ENCODE assay signal across 8 cellular contexts in genomic region chr6:132298344-132298949, GRCh38.
DNase-seq lines count a peak whose midpoint lies in the region; ATAC-seq and TF ChIP-seq lines count a peak whose summit lies in the region.

No MANE protein-coding gene starts in this region.

- H3K27me3 ChIP-seq in stomach: no peaks in the 10 kb centered on the region

- no peak overlapping the region for H3K4me3 ChIP-seq in stomach

- H3K9me3 ChIP-seq in stomach: no peaks in the 10 kb centered on the region

- TF ChIP-seq POLR2A in stomach (IDR thresholded peaks at IDR 0.05): no peak

- H3K4me1 ChIP-seq in stomach: no peaks in the 10 kb centered on the region

- no peak overlapping the region for H3K27ac ChIP-seq in stomach

- H3K36me3 ChIP-seq in stomach: no peaks in the 10 kb centered on the region

- no peak for ATAC-seq in GM21390 (IDR thresholded peaks at IDR 0.05; ENCODE audit: unreplicated experiment)

- peak; percentile 3 for DNase-seq in NCI-H2171 treated with DMSO at 0.1 percent for 48 hours (lab: John Stamatoyannopoulos, UW)
- DNase-seq in NCI-H2171 (lab: John Stamatoyannopoulos, UW): no peak
- DNase-seq in GM20000 (ENCODE audit: low spot score): peak; percentile 29
- peak; percentile 8 for DNase-seq in NCI-H1694 (lab: John Stamatoyannopoulos, UW)
- peak; percentile 25 for DNase-seq in amniotic stem cell (lab: John Stamatoyannopoulos, UW)
- DNase-seq in iPS-NIHi11 (ENCODE audit: low spot score): peak; percentile 27
- DNase-seq in stomach: peak; percentile 72

- intact Hi-C loops in stomach (cut with DNase I; ENCODE audit: low total_unique reads): no loop called here

- TF ChIP-seq EP300 in stomach (IDR thresholded peaks at IDR 0.05): no peak

- TF ChIP-seq CTCF in GM20000 (IDR thresholded peaks at IDR 0.05; ENCODE audit: extremely low read depth, missing control alignments): no peak
- peak in 5 of 7 experiments; percentile 43 to 74 (median 47) for TF ChIP-seq CTCF in stomach (IDR thresholded peaks at IDR 0.05)
